18 cellular contexts compared by ENCODE assay signal in genomic region chr15:56973463-56973862, GRCh38. TPM values are rescaled to one million over a fixed set of nuclear protein-coding genes. Genes with fewer than 3 reads are reported as not detected.
DNase-seq lines count a peak whose midpoint lies in the region; ATAC-seq, FAIRE-seq and TF ChIP-seq lines count a peak whose summit lies in the region.
"Had no signal": no experiment of that assay in that cellular context is flagged by ENCODE, and none has a peak within 500 bp of the region (broad histone marks: within the 10 kb centered on the region; RNA-seq: fewer than 3 reads in every experiment).

No MANE protein-coding gene starts in this region.

- no peak for ATAC-seq in activated naive CD8-positive, alpha-beta T cell treated with anti-CD3 and anti-CD28 coated beads, Interleukin-2, amount 10 ng/mL, durations not matched to agents 7 days and 5 days (ENCODE audit: low read depth)
- no peak for ATAC-seq in activated naive CD8-positive, alpha-beta T cell treated with anti-CD3 and anti-CD28 coated beads, Interleukin-2, amount 50 U/mL, for 24 hours
- ATAC-seq in GM18861 (IDR thresholded peaks at IDR 0.05; ENCODE audit: unreplicated experiment) = peak; percentile 65
- ATAC-seq in GM12878 = peak; percentile 60
- ATAC-seq: HCT116 had no signal

- in situ Hi-C loops in GM12878 (cut with MboI) = no loop called here

- no peak for TF ChIP-seq RAD21 in GM12878 (IDR thresholded peaks at IDR 0.05; ENCODE audit: insufficient read depth, low read depth, low read length)

- no peaks in the 10 kb centered on the region for H3K27me3 ChIP-seq in GM12878 (replicated peaks in 1 of 2; ENCODE audit: control insufficient read depth in 2 of 2, insufficient read depth in 2 of 2, low read length in 1 of 2)
- H3K27me3 ChIP-seq: BE2C had no signal

- no peak overlapping the region for H2AFZ ChIP-seq in GM12878 (ENCODE audit: control insufficient read depth, low read depth, low read length)
- H2AFZ ChIP-seq: GM23248 had no signal

- TF ChIP-seq POLR2A in GM12878 (IDR thresholded peaks at IDR 0.05; ENCODE audit: low read depth, low read length) = no peak

- H3K4me1 ChIP-seq in GM12878 (ENCODE audit: control insufficient read depth, insufficient read depth, low read length) = no peaks in the 10 kb centered on the region

- peaks cover 23% of the 10 kb centered on the region for H3K4me1 Mint-ChIP-seq in activated naive CD8-positive, alpha-beta T cell treated with anti-CD3 and anti-CD28 coated beads, Interleukin-2, amount 10 ng/mL, durations not matched to agents 7 days and 5 days
- peaks cover 43% of the 10 kb centered on the region for H3K4me1 Mint-ChIP-seq in activated naive CD8-positive, alpha-beta T cell treated with anti-CD3 and anti-CD28 coated beads, Interleukin-2, amount 50 U/mL, for 24 hours

- intact Hi-C loops in GM12878 (cut with micrococcal nuclease; ENCODE audit: unreplicated experiment) = no loop called here

- H3K4me2 ChIP-seq in GM12878 (ENCODE audit: control insufficient read depth, insufficient read depth) = no peak overlapping the region

- RAD21 ChIA-PET in GM12878 (lab: Charles Lee; ENCODE audit: unreplicated experiment) = no interaction called here

- H3K36me3 Mint-ChIP-seq in activated naive CD8-positive, alpha-beta T cell treated with anti-CD3 and anti-CD28 coated beads, Interleukin-2, amount 10 ng/mL, durations not matched to agents 7 days and 5 days = peaks cover 10% of the 10 kb centered on the region
- peaks cover 8% of the 10 kb centered on the region for H3K36me3 Mint-ChIP-seq in activated naive CD8-positive, alpha-beta T cell treated with anti-CD3 and anti-CD28 coated beads, Interleukin-2, amount 50 U/mL, for 24 hours (ENCODE audit: low read depth)

- H3K79me2 ChIP-seq in GM12878 (ENCODE audit: control insufficient read depth, insufficient read depth, low read length) = peaks cover 24% of the 10 kb centered on the region

- H4K20me1 ChIP-seq in GM12878 (ENCODE audit: control insufficient read depth, insufficient read depth) = no peaks in the 10 kb centered on the region

- H3K4me3 ChIP-seq in GM12878 = no peak overlapping the region
- H3K4me3 ChIP-seq: GM23248 had no signal

- H3K4me3 Mint-ChIP-seq in activated naive CD8-positive, alpha-beta T cell treated with anti-CD3 and anti-CD28 coated beads, Interleukin-2, amount 10 ng/mL, durations not matched to agents 7 days and 5 days = peak overlapping the region; percentile 2
- H3K4me3 Mint-ChIP-seq in activated naive CD8-positive, alpha-beta T cell treated with anti-CD3 and anti-CD28 coated beads, Interleukin-2, amount 50 U/mL, for 24 hours = no peak overlapping the region
- H3K4me3 Mint-ChIP-seq: CD4-positive, alpha-beta memory T cell had no signal

- CTCF ChIA-PET in GM12878 (lab: Yijun Ruan, JAX) = no interaction called here

- SMC1A ChIA-PET in GM12878 (lab: Charles Lee; ENCODE audit: uncharacterized antibody, unreplicated experiment) = no interaction called here

- no peak for FAIRE-seq in GM12878 (lab: Jason Lieb, UNC)
- FAIRE-seq: G401.6, H54 had no signal

- no peak overlapping the region for H3K27ac Mint-ChIP-seq in activated naive CD8-positive, alpha-beta T cell treated with anti-CD3 and anti-CD28 coated beads, Interleukin-2, amount 10 ng/mL, durations not matched to agents 7 days and 5 days
- H3K27ac Mint-ChIP-seq in activated naive CD8-positive, alpha-beta T cell treated with anti-CD3 and anti-CD28 coated beads, Interleukin-2, amount 50 U/mL, for 24 hours = no peak overlapping the region

- no peak overlapping the region for H3K9ac ChIP-seq in GM12878 (ENCODE audit: control insufficient read depth, insufficient read depth, low read length)
- H3K9ac ChIP-seq: GM23248 had no signal

- no peak overlapping the region for H3K27ac ChIP-seq in GM12878 (ENCODE audit: control insufficient read depth, insufficient read depth)
- H3K27ac ChIP-seq: C4-2B, GM23248, HL-60 had no signal

- peaks cover 3% of the 10 kb centered on the region for H3K9me3 Mint-ChIP-seq in activated naive CD8-positive, alpha-beta T cell treated with anti-CD3 and anti-CD28 coated beads, Interleukin-2, amount 10 ng/mL, durations not matched to agents 7 days and 5 days
- H3K9me3 Mint-ChIP-seq in activated naive CD8-positive, alpha-beta T cell treated with anti-CD3 and anti-CD28 coated beads, Interleukin-2, amount 50 U/mL, for 24 hours = no peaks in the 10 kb centered on the region
- H3K9me3 Mint-ChIP-seq: CD4-positive, alpha-beta memory T cell had no signal

- H3K36me3 ChIP-seq in GM12878 (ENCODE audit: control insufficient read depth in 2 of 2, insufficient read depth in 2 of 2, low read length in 1 of 2) = no peaks in the 10 kb centered on the region
- H3K36me3 ChIP-seq: BE2C had no signal

- no peak for TF ChIP-seq CTCF in GM12878 (IDR thresholded peaks at IDR 0.05 in 2 of 3, conservative IDR thresholded peaks at IDR 0.05 in 1 of 3; ENCODE audit: control insufficient read depth in 2 of 3, extremely low read depth in 1 of 3, insufficient read depth in 1 of 3, low read depth in 3 of 3, low read length in 3 of 3)

- TF ChIP-seq EP300 in GM12878 (IDR thresholded peaks at IDR 0.05; ENCODE audit: borderline replicate concordance in 1 of 2, control insufficient read depth in 1 of 2, low read depth in 2 of 2, low read length in 2 of 2) = no peak

- WGBS in GM12878 (ENCODE audit: insufficient coverage, insufficient replicate concordance, low lambda C conversion rate, missing lambda C conversion rate) = 7% methylated on average over 1 of the region's 1 CpG

- H3K9me3 ChIP-seq in GM12878 (replicated peaks; ENCODE audit: control insufficient read depth, insufficient read depth, low read length) = no peaks in the 10 kb centered on the region; the same call in 1 of the 3 replicates
- H3K9me3 ChIP-seq: BE2C had no signal

- DNase-seq in activated naive CD8-positive, alpha-beta T cell treated with anti-CD3 and anti-CD28 coated beads, Interleukin-2, amount 10 ng/mL, durations not matched to agents 7 days and 5 days = no peak
- DNase-seq in activated naive CD8-positive, alpha-beta T cell treated with anti-CD3 and anti-CD28 coated beads, Interleukin-2, amount 50 U/mL, for 24 hours = no peak
- no peak for DNase-seq in GM12878 (ENCODE audit: low read depth, low spot score)
- peak; percentile 58 for DNase-seq in renal cortical epithelial cell (ENCODE audit: low read depth)
- DNase-seq in SK-N-DZ (ENCODE audit: low spot score) = no peak
- no peak for DNase-seq in amygdala (lab: John Stamatoyannopoulos, UW)
- DNase-seq: 8988T; BE2C; CD4-positive, alpha-beta memory T cell; DMS79; EL; GM23248 had no signal

- BruUV-seq in GM12878 (replicated peaks; lab: Mats Ljungman, UMichigan) = no TSS peak

- H3K27me3 Mint-ChIP-seq in activated naive CD8-positive, alpha-beta T cell treated with anti-CD3 and anti-CD28 coated beads, Interleukin-2, amount 10 ng/mL, durations not matched to agents 7 days and 5 days = no peaks in the 10 kb centered on the region
- no peaks in the 10 kb centered on the region for H3K27me3 Mint-ChIP-seq in activated naive CD8-positive, alpha-beta T cell treated with anti-CD3 and anti-CD28 coated beads, Interleukin-2, amount 50 U/mL, for 24 hours
- H3K27me3 Mint-ChIP-seq: CD4-positive, alpha-beta memory T cell had no signal

- POLR2A ChIA-PET in activated naive CD8-positive, alpha-beta T cell treated with anti-CD3 and anti-CD28 coated beads, Interleukin-2, amount 10 ng/mL, durations not matched to agents 7 days and 5 days (lab: Charles Lee) = no interaction called here
- POLR2A ChIA-PET in GM12878 (lab: Charles Lee) = no interaction called here

TF ChIP-seq in GM12878, 131 proteins besides CTCF, POLR2A, EP300 and RAD21 (continues in another document):
- no peak for TF ChIP-seq SMC3 (IDR thresholded peaks at IDR 0.05; ENCODE audit: borderline replicate concordance, low read length)
- TF ChIP-seq, protein P1, sequence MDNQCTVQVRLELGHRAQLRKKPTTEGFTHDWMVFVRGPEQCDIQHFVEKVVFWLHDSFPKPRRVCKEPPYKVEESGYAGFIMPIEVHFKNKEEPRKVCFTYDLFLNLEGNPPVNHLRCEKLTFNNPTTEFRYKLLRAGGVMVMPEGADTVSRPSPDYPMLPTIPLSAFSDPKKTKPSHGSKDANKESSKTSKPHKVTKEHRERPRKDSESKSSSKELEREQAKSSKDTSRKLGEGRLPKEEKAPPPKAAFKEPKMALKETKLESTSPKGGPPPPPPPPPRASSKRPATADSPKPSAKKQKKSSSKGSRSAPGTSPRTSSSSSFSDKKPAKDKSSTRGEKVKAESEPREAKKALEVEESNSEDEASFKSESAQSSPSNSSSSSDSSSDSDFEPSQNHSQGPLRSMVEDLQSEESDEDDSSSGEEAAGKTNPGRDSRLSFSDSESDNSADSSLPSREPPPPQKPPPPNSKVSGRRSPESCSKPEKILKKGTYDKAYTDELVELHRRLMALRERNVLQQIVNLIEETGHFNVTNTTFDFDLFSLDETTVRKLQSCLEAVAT (IDR thresholded peaks at IDR 0.05) = no peak

RNA-seq across cellular contexts. Expression of gene TCF12, which starts 55.0 kb away (rescaled TPM):
- total RNA-seq in activated naive CD8-positive, alpha-beta T cell treated with anti-CD3 and anti-CD28 coated beads, Interleukin-2, amount 10 ng/mL, durations not matched to agents 7 days and 5 days = 10 to 100 TPM; 76.4 to 78.1 TPM
- 192 and 220 TPM in 2 replicates for total RNA-seq in GM12878 (2013; cell fraction: nucleolus; rRNA removed)
- total RNA-seq in GM12878 (2014; rRNA removed) (70.9 and 72.5 TPM in 2 replicates), GM12878 (2014; rRNA removed; fragmentation: Illumina TruSeq; extraction: Trizol) (47.1 and 51.2 TPM in 2 replicates), GM12878 (2021) (66.5 and 68.1 TPM in 2 replicates), renal cortical epithelial cell (34.7 and 87.6 TPM in 2 replicates)
- polyA plus RNA-seq in GM12878 (2011; ENCODE audit: low read depth) = 8.0 TPM
- polyA plus RNA-seq in GM12878 (2011; rRNA removed) (43.4 and 69.3 TPM in 2 replicates), GM12878 (2014; fragmentation: Illumina TruSeq; extraction: Trizol) (55.7 and 72.5 TPM in 2 replicates), GM12878 (2014; fragmentation: Nextera tagmentation; extraction: Ambion mirVana) (1 to 10 TPM; 8.2 to 9.0 TPM), GM12878 (2014; rRNA removed) (36.4 and 43.1 TPM in 2 replicates), GM12878 (2016; fragmentation: Nextera tagmentation; extraction: Ambion mirVana) (10 to 100 TPM; 48.9 to 50.1 TPM)
- polyA plus RNA-seq in GM12878 (2011; cell fraction: cytosol; rRNA removed) = 52.1 and 60.9 TPM in 2 replicates
- polyA plus RNA-seq in GM12878 (2011; cell fraction: nucleus; rRNA removed) = 62.3 and 64.0 TPM in 2 replicates
- polyA plus RNA-seq in GM12878 (2012) = 13.1 and 20.3 TPM in 2 replicates
- polyA minus RNA-seq in GM12878 (2011; rRNA and poly(A)+ RNA removed) = 75.6 and 114 TPM in 2 replicates
- polyA minus RNA-seq in GM12878 (2011; cell fraction: cytosol; rRNA and poly(A)+ RNA removed) = 19.0 and 31.8 TPM in 2 replicates
- polyA minus RNA-seq in GM12878 (2011; cell fraction: nucleus; rRNA and poly(A)+ RNA removed) = 55.2 and 99.8 TPM in 2 replicates
- polyA plus RNA-seq in SK-N-DZ (2014; cell fraction: cytosol; rRNA removed) = 62.7 and 63.0 TPM in 2 replicates
- polyA plus RNA-seq in SK-N-DZ (2014; cell fraction: nucleus; rRNA removed) = 43.2 and 67.6 TPM in 2 replicates

Comparison
In these comparisons a context has a peak if more than half of its experiments do, and no peak if none do; other contexts are left out.
1. ATAC-seq: peak in GM18861 (single experiment) and GM12878 (single experiment); none in activated naive CD8-positive, alpha-beta T cell treated with anti-CD3 and anti-CD28 coated beads, Interleukin-2, amount 10 ng/mL, durations not matched to agents 7 days and 5 days (single experiment) and activated naive CD8-positive, alpha-beta T cell treated with anti-CD3 and anti-CD28 coated beads, Interleukin-2, amount 50 U/mL, for 24 hours (single experiment).